Comparison of ENCODE assay signal across 8 cellular contexts in genomic region chr17:21019976-21020575, GRCh38. TPM values are rescaled to one million over a fixed set of nuclear protein-coding genes. Genes with fewer than 3 reads are reported as not detected.
DNase-seq lines count a peak whose midpoint lies in the region; ATAC-seq, FAIRE-seq and TF ChIP-seq lines count a peak whose summit lies in the region.

No MANE protein-coding gene starts in this region.

- peak overlapping the region in 9 of 11 experiments; percentile 8 to 84 (median 70); a peak in 14 of 22 replicates for H3K4me2 ChIP-seq in BLaER1 treated with 17β-estradiol and CSF1 and Interleukin-3, amounts not matched to agents 10 nM and 100 nM
- H3K4me2 ChIP-seq in GM23248 (ENCODE audit: unreplicated experiment) (no peak overlapping the region), endothelial cell of umbilical vein (ENCODE audit: insufficient read depth, low read length) (no peak overlapping the region), osteoblast (ENCODE audit: insufficient read depth, low read length) (no peak overlapping the region)

- peak; percentile 43 for FAIRE-seq in endothelial cell of umbilical vein (lab: Jason Lieb, UNC)

- H3K79me2 ChIP-seq in GM23248 (ENCODE audit: insufficient read depth) (peaks cover 100% of the 10 kb centered on the region), endothelial cell of umbilical vein (ENCODE audit: control insufficient read depth, insufficient read depth, low read length) (peaks cover 98% of the 10 kb centered on the region), osteoblast (ENCODE audit: insufficient read depth, low read length) (peaks cover 100% of the 10 kb centered on the region)

- H2AFZ ChIP-seq in GM23248 (no peak overlapping the region), endothelial cell of umbilical vein (ENCODE audit: low read depth, low read length) (no peak overlapping the region), osteoblast (ENCODE audit: low read length) (no peak overlapping the region)

- CTCF ChIA-PET in endothelial cell of umbilical vein (lab: Charles Lee) = interaction anchor here (1.1 to 1.5 kb wide), 4 partner anchors 15 to 493 kb away, joined by 3 to 7 read pairs (median 6); partner anchors contain the start of gene USP22

- peak overlapping the region in 3 of 11 experiments; percentile 5 to 14 (median 9); a peak in 2 of 22 replicates for H3K27ac ChIP-seq in BLaER1 treated with 17β-estradiol and CSF1 and Interleukin-3, amounts not matched to agents 10 nM and 100 nM
- H3K27ac ChIP-seq in GM23248 (no peak overlapping the region), endothelial cell of umbilical vein (ENCODE audit: insufficient read depth, low read depth, low read length) (no peak overlapping the region), osteoblast (ENCODE audit: low read depth, low read length) (no peak overlapping the region)

- dilution Hi-C loops in endothelial cell of umbilical vein (cut with MboI; ENCODE audit: extremely low pct_ligation_motif_present, low sequenced_read_pairs) = no loop called here

- no TSS peak for BruUV-seq in endothelial cell of umbilical vein (replicated peaks; lab: Mats Ljungman, UMichigan)

- ATAC-seq in HG03095 (IDR thresholded peaks at IDR 0.05; ENCODE audit: unreplicated experiment) = no peak

- H3K36me3 ChIP-seq in BLaER1 treated with 17β-estradiol and CSF1 and Interleukin-3, amounts not matched to agents 10 nM and 100 nM = peaks cover 98 to 100% (median 99%) of the 10 kb centered on the region in 11 experiments
- H3K36me3 ChIP-seq in GM23248 (ENCODE audit: low read depth) (peaks cover 79% of the 10 kb centered on the region), endothelial cell of umbilical vein (ENCODE audit: control insufficient read depth in 2 of 2, extremely low read depth in 1 of 2, insufficient read depth in 2 of 2, low read length in 2 of 2) (peaks cover 55 to 71% of the 10 kb centered on the region in 2 experiments), osteoblast (ENCODE audit: insufficient read depth, low read length) (peaks cover 93% of the 10 kb centered on the region)

- H3K4me1 ChIP-seq in BLaER1 treated with 17β-estradiol and CSF1 and Interleukin-3, amounts not matched to agents 10 nM and 100 nM = peaks cover 30 to 61% (median 46%) of the 10 kb centered on the region in 10 experiments; a peak in 19 of 20 replicates
- H3K4me1 ChIP-seq in GM23248 (ENCODE audit: insufficient read depth) = no peaks in the 10 kb centered on the region
- H3K4me1 ChIP-seq in endothelial cell of umbilical vein (ENCODE audit: control insufficient read depth, extremely low read depth, insufficient read depth, low read length) = no peaks in the 10 kb centered on the region
- H3K4me1 ChIP-seq in osteoblast (ENCODE audit: insufficient read depth, low read length) = peaks cover under 1% of the 10 kb centered on the region

- H3K9me1 ChIP-seq in endothelial cell of umbilical vein (replicated peaks; ENCODE audit: control insufficient read depth, extremely low read depth, insufficient read depth, low read length) = no peaks in the 10 kb centered on the region

- H3K9me2 ChIP-seq in GM23248 (ENCODE audit: insufficient read depth) = no peaks in the 10 kb centered on the region

- peaks cover 16% of the 10 kb centered on the region for H3F3A ChIP-seq in GM23248 (ENCODE audit: insufficient read depth)

- H4K20me1 ChIP-seq in BLaER1 treated with 17β-estradiol and CSF1 and Interleukin-3, amounts not matched to agents 10 nM and 100 nM = peaks cover 100% of the 10 kb centered on the region in 11 experiments
- H4K20me1 ChIP-seq in GM23248 (ENCODE audit: insufficient read depth) = peaks cover 19% of the 10 kb centered on the region; the same call in 1 of the 2 replicates
- H4K20me1 ChIP-seq in endothelial cell of umbilical vein (replicated peaks; ENCODE audit: control insufficient read depth, extremely low read depth, insufficient read depth, low read length) = peaks cover 17% of the 10 kb centered on the region
- peaks cover 89% of the 10 kb centered on the region for H4K20me1 ChIP-seq in osteoblast (ENCODE audit: insufficient read depth, low read length)

- WGBS in GM23248 (ENCODE audit: low coverage in 1 of 2, low lambda C conversion rate in 2 of 2, missing lambda C conversion rate in 2 of 2), 2 experiments = 76 to 82% methylated on average over 6 of the region's 6 CpGs

- intact Hi-C loops in endothelial cell of umbilical vein (cut with micrococcal nuclease) = no loop called here

- peak; percentile 62 for DNase-seq in GM23248
- peak; percentile 31 for DNase-seq in T-helper 9 cell
- no peak for DNase-seq in endothelial cell of umbilical vein (ENCODE audit: low read depth, low spot score)
- no peak for DNase-seq in osteoblast (ENCODE audit: insufficient read length, low spot score, missing footprints)
- no peak for DNase-seq in NCI-H2196 treated with DMSO at 0.1 percent for 48 hours (lab: John Stamatoyannopoulos, UW; ENCODE audit: unreplicated experiment)
- no peak for DNase-seq in SW480 (ENCODE audit: low spot score)

- in situ Hi-C loops in GM23248 (cut with MboI) = no loop called here

- POLR2A ChIA-PET in endothelial cell of umbilical vein (lab: Charles Lee) = no interaction called here

- no peaks in the 10 kb centered on the region for H3K27me3 ChIP-seq in BLaER1 treated with 17β-estradiol and CSF1 and Interleukin-3, amounts not matched to agents 10 nM and 100 nM
- H3K27me3 ChIP-seq in GM23248 (replicated peaks; ENCODE audit: insufficient read depth) (no peaks in the 10 kb centered on the region), endothelial cell of umbilical vein (ENCODE audit: control insufficient read depth in 2 of 2, insufficient read depth in 2 of 2, low read length in 2 of 2) (no peaks in the 10 kb centered on the region), osteoblast (ENCODE audit: insufficient read depth, low read length) (no peaks in the 10 kb centered on the region)

- peak overlapping the region in 1 of 10 experiments; percentile 32; a peak in 1 of 20 replicates for H3K4me3 ChIP-seq in BLaER1 treated with 17β-estradiol and CSF1 and Interleukin-3, amounts not matched to agents 10 nM and 100 nM
- H3K4me3 ChIP-seq in GM23248 = no peak overlapping the region
- no peak overlapping the region for H3K4me3 ChIP-seq in endothelial cell of umbilical vein (replicated peaks in 1 of 3; ENCODE audit: insufficient read depth in 1 of 3, low read depth in 1 of 3, low read length in 3 of 3)
- no peak overlapping the region for H3K4me3 ChIP-seq in osteoblast (ENCODE audit: insufficient read depth, low read length)

- H3K9ac ChIP-seq in BLaER1 treated with 17β-estradiol and CSF1 and Interleukin-3, amounts not matched to agents 10 nM and 100 nM = 0 out of 22 replicates have a peak overlapping the region, but pooled peaks of 2 of the 11 experiments have one; percentile 21 to 48
- no peak overlapping the region for H3K9ac ChIP-seq in GM23248
- no peak overlapping the region for H3K9ac ChIP-seq in endothelial cell of umbilical vein (replicated peaks; ENCODE audit: extremely low read depth, insufficient read depth, low read length)

- no peak for TF ChIP-seq POLR2A in endothelial cell of umbilical vein (IDR thresholded peaks at IDR 0.05; ENCODE audit: low read depth, low read length)

- TF ChIP-seq CTCF in endothelial cell of umbilical vein (IDR thresholded peaks at IDR 0.05; ENCODE audit: extremely low read depth in 1 of 2, insufficient read depth in 1 of 2, low read depth in 1 of 2, low read length in 2 of 2) (peak; percentile 8 to 22), osteoblast (IDR thresholded peaks at IDR 0.05; ENCODE audit: extremely low read depth, low read depth, low read length) (peak; percentile 46)

- no peaks in the 10 kb centered on the region for H3K9me3 ChIP-seq in BLaER1 treated with 17β-estradiol and CSF1 and Interleukin-3, amounts not matched to agents 10 nM and 100 nM (replicated peaks in 1 of 11)
- no peaks in the 10 kb centered on the region for H3K9me3 ChIP-seq in GM23248 (ENCODE audit: low read depth)
- no peaks in the 10 kb centered on the region for H3K9me3 ChIP-seq in endothelial cell of umbilical vein (replicated peaks; ENCODE audit: control insufficient read depth, insufficient read depth, low read length)
- no peaks in the 10 kb centered on the region for H3K9me3 ChIP-seq in osteoblast (ENCODE audit: low read depth, low read length)

TF ChIP-seq in endothelial cell of umbilical vein, 7 proteins besides CTCF, POLR2A, EP300 and RAD21:
- TF ChIP-seq EZH2 (IDR thresholded peaks at IDR 0.05; ENCODE audit: borderline replicate concordance, low read depth, low read length, severe bottlenecking) = no peak
- no peak for TF ChIP-seq JUN (IDR thresholded peaks at IDR 0.05; ENCODE audit: borderline replicate concordance, insufficient read depth, insufficient read length, low read depth)
- TF ChIP-seq MYC (IDR thresholded peaks at IDR 0.05; ENCODE audit: low read depth, low read length) = no peak
- no peak for TF ChIP-seq GATA2 (IDR thresholded peaks at IDR 0.05; ENCODE audit: insufficient read depth, insufficient read length, low read depth, low read length)
- TF ChIP-seq POLR2AphosphoS5 (IDR thresholded peaks at IDR 0.05; ENCODE audit: insufficient read depth, low read depth, low read length) = no peak
- TF ChIP-seq FOS (IDR thresholded peaks at IDR 0.05; ENCODE audit: borderline replicate concordance, insufficient read depth, low read length) = no peak
- TF ChIP-seq, protein P1, sequence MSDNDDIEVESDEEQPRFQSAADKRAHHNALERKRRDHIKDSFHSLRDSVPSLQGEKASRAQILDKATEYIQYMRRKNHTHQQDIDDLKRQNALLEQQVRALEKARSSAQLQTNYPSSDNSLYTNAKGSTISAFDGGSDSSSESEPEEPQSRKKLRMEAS (IDR thresholded peaks at IDR 0.05; ENCODE audit: insufficient read depth, insufficient read length) = no peak
TF ChIP-seq in endothelial cell of umbilical vein: peak in this region for 0.

RNA-seq across cellular contexts. Expression of gene USP22, which starts 22.7 kb away (rescaled TPM):
- total RNA-seq in GM23248 (2014; rRNA removed; shearing (Covaris generic)) = 154 and 161 TPM in 2 replicates
- polyA plus RNA-seq in GM23248 (2016; fragmentation: Nextera tagmentation; extraction: Ambion mirVana) = 70.6 and 75.1 TPM in 2 replicates
- total RNA-seq in endothelial cell of umbilical vein = 260 and 270 TPM in 2 replicates
- polyA plus RNA-seq in endothelial cell of umbilical vein = 204 and 210 TPM in 2 replicates
- polyA plus RNA-seq in endothelial cell of umbilical vein (2011; cell fraction: cytosol; rRNA removed) = 178 and 206 TPM in 2 replicates
- polyA plus RNA-seq in endothelial cell of umbilical vein (2011; cell fraction: nucleus; rRNA removed) = 293 and 322 TPM in 2 replicates
- 155 and 161 TPM in 2 replicates for polyA plus RNA-seq in endothelial cell of umbilical vein (2012)
- polyA minus RNA-seq in endothelial cell of umbilical vein = 357 and 386 TPM in 2 replicates
- polyA minus RNA-seq in endothelial cell of umbilical vein (2011; cell fraction: cytosol; rRNA and poly(A)+ RNA removed) = 117 TPM
- polyA minus RNA-seq in endothelial cell of umbilical vein (2011; cell fraction: nucleus; rRNA and poly(A)+ RNA removed) = 211 and 212 TPM in 2 replicates
- total RNA-seq in osteoblast = 271 and 293 TPM in 2 replicates

Comparison
In these comparisons a context has a peak if more than half of its experiments do, and no peak if none do; other contexts are left out.
1. H3K4me2 ChIP-seq: peak in BLaER1 treated with 17β-estradiol and CSF1 and Interleukin-3, amounts not matched to agents 10 nM and 100 nM (9 of 11); none in GM23248 (single experiment), endothelial cell of umbilical vein (single experiment) and osteoblast (single experiment).
2. DNase-seq: peak in GM23248 (single experiment) and T-helper 9 cell (single experiment); none in endothelial cell of umbilical vein (single experiment), osteoblast (single experiment), NCI-H2196 treated with DMSO at 0.1 percent for 48 hours (single experiment) and SW480 (single experiment).